8 cellular contexts compared by ENCODE assay signal in the genomic region with DNA sequence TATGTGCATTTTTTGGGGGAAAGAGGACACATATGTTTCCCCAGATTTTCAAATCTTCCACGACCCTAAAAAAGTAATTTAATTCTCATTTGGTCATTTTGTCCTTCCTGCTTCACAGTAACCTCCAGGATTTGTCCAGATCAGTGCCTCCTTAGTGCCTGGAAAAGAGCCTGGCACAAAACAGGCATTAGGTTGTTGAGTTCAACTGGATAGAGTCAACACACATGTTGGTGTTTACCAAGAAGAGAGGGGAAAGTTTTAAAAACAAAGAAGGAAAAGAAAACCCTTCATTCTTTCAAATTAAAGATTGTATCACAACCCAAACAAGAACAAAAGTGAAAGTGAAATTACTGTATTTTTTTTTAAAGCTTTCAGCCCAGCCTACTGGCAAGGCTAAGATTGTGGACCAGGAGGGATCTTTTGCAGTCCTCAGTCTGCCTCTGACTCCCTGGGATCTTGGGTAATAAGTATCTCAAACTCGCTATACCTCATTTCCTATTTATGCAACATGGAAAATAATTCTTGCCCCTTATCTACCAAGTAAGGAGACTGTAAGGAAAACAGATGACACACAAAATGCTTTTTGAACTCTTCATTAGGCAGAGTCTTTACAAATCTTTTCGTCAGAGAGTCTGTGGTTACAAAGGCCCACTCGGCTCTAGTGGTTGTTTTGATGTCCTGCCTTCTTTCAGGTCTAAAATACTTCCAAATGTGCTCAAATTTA. TPM values are rescaled to one million over a fixed set of nuclear protein-coding genes. Genes with fewer than 3 reads are reported as not detected.
DNase-seq lines count a peak whose midpoint lies in the region; TF ChIP-seq lines count a peak whose summit lies in the region.

No MANE protein-coding gene starts in this region.

- H3K36me3 ChIP-seq in BE2C = no peaks in the 10 kb centered on the region

- H3K9me3 ChIP-seq in BE2C = no peaks in the 10 kb centered on the region

- no peaks in the 10 kb centered on the region; the same call in 1 of the 2 replicates for H3K4me1 ChIP-seq in BE2C

- H3K4me3 ChIP-seq in BE2C (ENCODE audit: low read depth, low read length) = no peak overlapping the region

- peak; percentile 90 for DNase-seq in AG09319 (ENCODE audit: extremely low read depth, low read depth)
- DNase-seq in GM19238 (ENCODE audit: insufficient read length, low spot score) = peak; percentile 20
- DNase-seq in KG1 (lab: John Stamatoyannopoulos, UW) = peak; percentile 47
- DNase-seq in amniotic epithelial cell (ENCODE audit: low read depth) = peak; percentile 100
- peak; percentile 56 for DNase-seq in myocyte (ENCODE audit: low read depth)
- no peak for DNase-seq in ureter (ENCODE audit: low spot score)
- no peak for DNase-seq in BE2C
- no peak for DNase-seq in OCI-M2 (lab: John Stamatoyannopoulos, UW; ENCODE audit: unreplicated experiment)

- TF ChIP-seq CTCF in AG09319 (IDR thresholded peaks at IDR 0.05; ENCODE audit: low read depth, low read length) (no peak; the same call in 1 of the 2 replicates), BE2C (IDR thresholded peaks at IDR 0.05; ENCODE audit: low read depth, low read length) (no peak)

- no peaks in the 10 kb centered on the region for H3K27me3 ChIP-seq in BE2C

RNA-seq across cellular contexts. Expression of a gene that starts 57.8 kb away (rescaled TPM):
- total RNA-seq in myocyte = 14.1 and 15.7 TPM in 2 replicates
- 7.5 TPM for polyA plus RNA-seq in myocyte (2012)
- 10.8 TPM for total RNA-seq in ureter
- 15.9 TPM for polyA plus RNA-seq in BE2C (2012; ENCODE audit: insufficient read depth, insufficient read length, low read depth)

Comparison
In these comparisons a context has a peak if more than half of its experiments do, and no peak if none do; other contexts are left out.
1. DNase-seq: peak in AG09319 (single experiment), GM19238 (single experiment), KG1 (single experiment), amniotic epithelial cell (single experiment) and myocyte (single experiment); none in ureter (single experiment), BE2C (single experiment) and OCI-M2 (single experiment).